In the genomic region with DNA sequence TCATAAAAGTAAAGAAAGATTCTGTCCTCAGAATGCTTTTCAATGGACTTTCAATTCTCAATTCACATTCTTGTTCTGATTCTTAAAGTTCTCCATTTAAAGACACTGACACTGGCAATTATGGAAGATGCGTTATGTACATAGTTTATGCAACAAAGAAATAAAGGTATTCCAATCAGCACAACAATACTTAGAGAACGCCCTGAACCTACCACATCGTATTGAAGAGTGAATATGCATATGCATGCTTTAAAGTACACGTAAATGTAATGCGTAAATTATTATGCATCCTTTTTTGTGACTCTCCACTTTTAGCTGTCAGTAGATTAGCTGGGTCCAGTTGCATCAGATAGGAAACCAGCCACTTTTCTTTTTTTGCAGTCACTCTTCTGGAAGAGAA, we compare ENCODE assay signal across 35 cellular contexts.
A peak's percentile ranks its signal among the peaks of the same experiment; 100 is the strongest.
DNase-seq lines count a peak whose midpoint lies in the region; ATAC-seq and TF ChIP-seq lines count a peak whose summit lies in the region.
"Had no signal": no experiment of that assay in that cellular context is flagged by ENCODE, and none has a peak within 500 bp of the region (broad histone marks: within the 10 kb centered on the region; RNA-seq: fewer than 3 reads in every experiment).

No MANE protein-coding gene starts in this region.

- H3K14ac ChIP-seq in H9 (ENCODE audit: insufficient read depth, low read length): no peak overlapping the region

- H4K20me1 ChIP-seq in GM23338 (replicated peaks; ENCODE audit: insufficient read depth) (no peaks in the 10 kb centered on the region), H9 (ENCODE audit: control insufficient read depth, insufficient read depth, insufficient read length) (no peaks in the 10 kb centered on the region)
- H4K20me1 ChIP-seq: BLaER1; BLaER1 treated with 17β-estradiol and CSF1 and Interleukin-3, amounts not matched to agents 10 nM and 100 nM had no signal

- no peaks in the 10 kb centered on the region for H3K9me3 ChIP-seq in H9 (ENCODE audit: control insufficient read depth, low read depth, low read length)
- H3K9me3 ChIP-seq in HAP-1: no peaks in the 10 kb centered on the region
- no peaks in the 10 kb centered on the region for H3K9me3 ChIP-seq in HUES48 (ENCODE audit: control insufficient read depth, insufficient read depth, low read length)
- H3K9me3 ChIP-seq: A549; BE2C; BLaER1; BLaER1 treated with 17β-estradiol and CSF1 and Interleukin-3, amounts not matched to agents 10 nM and 100 nM; Caco-2 had no signal

- no peak for TF ChIP-seq CTCF in GM23338 (conservative IDR thresholded peaks at IDR 0.05; ENCODE audit: low read depth in 2 of 2)
- no peak for TF ChIP-seq CTCF in H9 (conservative IDR thresholded peaks at IDR 0.05)

- no peaks in the 10 kb centered on the region for H3K23me2 ChIP-seq in H9 (ENCODE audit: insufficient read length, low read depth, low read length, poor library complexity, severe bottlenecking)

- peaks cover 44% of the 10 kb centered on the region for H3K4me1 ChIP-seq in GM23338 (ENCODE audit: insufficient read depth)
- peaks cover 12% of the 10 kb centered on the region; the same call in 1 of the 2 replicates for H3K4me1 ChIP-seq in H9 (ENCODE audit: insufficient read depth, low read length)
- H3K4me1 ChIP-seq in HAP-1: peaks cover 32% of the 10 kb centered on the region
- peaks cover 51% of the 10 kb centered on the region for H3K4me1 ChIP-seq in HUES48 (ENCODE audit: control insufficient read depth, insufficient read depth, low read length)
- H3K4me1 ChIP-seq: A549; BE2C; BLaER1; BLaER1 treated with 17β-estradiol and CSF1 and Interleukin-3, amounts not matched to agents 10 nM and 100 nM; Caco-2 had no signal

- H3K9me2 ChIP-seq in GM23338 (ENCODE audit: insufficient read depth): peaks cover 4% of the 10 kb centered on the region; the same call in 1 of the 2 replicates

- no peak overlapping the region for H3K18ac ChIP-seq in H9 (ENCODE audit: insufficient read length, low read depth, low read length)

- no peak overlapping the region for H4K8ac ChIP-seq in H9 (replicated peaks; ENCODE audit: insufficient read length, low read depth, low read length)

- H3K79me2 ChIP-seq in GM23338 (replicated peaks; ENCODE audit: insufficient read depth) (no peaks in the 10 kb centered on the region), H9 (ENCODE audit: insufficient read depth, low read length) (no peaks in the 10 kb centered on the region)

- H3K4me1 Mint-ChIP-seq in GM23338 (peaks cover 35% of the 10 kb centered on the region), H9 (peaks cover 44 to 57% of the 10 kb centered on the region in 2 experiments)
- H3K4me1 Mint-ChIP-seq: B cell; CD14-positive monocyte; CD4-positive, alpha-beta memory T cell; CD4-positive, CD25-positive, alpha-beta regulatory T cell; CD8-positive, alpha-beta memory T cell had no signal

- H3K9ac ChIP-seq in H9 (ENCODE audit: extremely low read depth, insufficient read length, low read length): no peak overlapping the region
- no peak overlapping the region for H3K9ac ChIP-seq in HUES48 (ENCODE audit: low read depth, low read length)
- H3K9ac ChIP-seq: BLaER1; BLaER1 treated with 17β-estradiol and CSF1 and Interleukin-3, amounts not matched to agents 10 nM and 100 nM had no signal

- no peaks in the 10 kb centered on the region for H3K9me3 Mint-ChIP-seq in GM23338
- no peaks in the 10 kb centered on the region for H3K9me3 Mint-ChIP-seq in H9
- H3K9me3 Mint-ChIP-seq: CD14-positive monocyte; CD4-positive, alpha-beta memory T cell; CD4-positive, alpha-beta T cell; CD8-positive, alpha-beta memory T cell; CD8-positive, alpha-beta T cell had no signal

- H3K4me3 Mint-ChIP-seq in GM23338 (no peak overlapping the region), H9 (no peak overlapping the region; a peak in 1 of 5 replicates)
- H3K4me3 Mint-ChIP-seq: B cell; CD14-positive monocyte; CD4-positive, alpha-beta memory T cell; CD4-positive, alpha-beta T cell; CD4-positive, CD25-positive, alpha-beta regulatory T cell; CD8-positive, alpha-beta memory T cell; CD8-positive, alpha-beta T cell had no signal

- H3K4me2 ChIP-seq in GM23338 (0 out of 2 replicates have a peak overlapping the region, but pooled peaks have one; percentile 5), H9 (ENCODE audit: insufficient read depth, insufficient read length, low read length) (peak overlapping the region; percentile 49)
- H3K4me2 ChIP-seq: A549; BLaER1; BLaER1 treated with 17β-estradiol and CSF1 and Interleukin-3, amounts not matched to agents 10 nM and 100 nM had no signal

- no peak overlapping the region for H2AK5ac ChIP-seq in H9 (ENCODE audit: insufficient read length, low read length)

- no peak overlapping the region for H4K5ac ChIP-seq in H9 (ENCODE audit: insufficient read length, low read depth, low read length)

- H3K4ac ChIP-seq in H9 (ENCODE audit: low read depth, low read length): no peak overlapping the region

- no peak for ATAC-seq in GM23338
- no peak for ATAC-seq in HG02885 (IDR thresholded peaks at IDR 0.05; ENCODE audit: poor library complexity, unreplicated experiment)
- no peak for ATAC-seq in HG03196 (IDR thresholded peaks at IDR 0.05; ENCODE audit: unreplicated experiment)
- ATAC-seq: A549; CD8-positive, alpha-beta T cell had no signal

- no peak overlapping the region for H2BK15ac ChIP-seq in H9 (ENCODE audit: low read depth, low read length)

- H3K27me3 Mint-ChIP-seq in GM23338 (ENCODE audit: insufficient read depth, low read depth, poor library complexity) (no peaks in the 10 kb centered on the region), H9 (ENCODE audit: low read depth) (no peaks in the 10 kb centered on the region)

- no peak overlapping the region for H2BK5ac ChIP-seq in H9 (ENCODE audit: insufficient read length, low read length)

- peak overlapping the region; percentile 29; the same call in 1 of the 2 replicates for H3K27ac ChIP-seq in GM23338 (ENCODE audit: low read depth)
- H3K27ac ChIP-seq in H9 (ENCODE audit: insufficient read length, low read depth, low read length): no peak overlapping the region
- no peak overlapping the region for H3K27ac ChIP-seq in HUES48 (ENCODE audit: low read depth, low read length)
- H3K27ac ChIP-seq: 22Rv1; A549; BLaER1; BLaER1 treated with 17β-estradiol and CSF1 and Interleukin-3, amounts not matched to agents 10 nM and 100 nM; C4-2B had no signal

- WGBS in H9 (ENCODE audit: extremely low coverage, insufficient read length, low lambda C conversion rate): no CpG with 5 or more reads among the region's 5 CpGs

- in situ Hi-C loops in HAP-1 (cut with MboI; ENCODE audit: low sequenced_read_pairs): no loop called here

- H2AFZ ChIP-seq in GM23338 (no peak overlapping the region), H9 (ENCODE audit: low read length) (no peak overlapping the region)

- no peak overlapping the region for H3K23ac ChIP-seq in H9 (ENCODE audit: insufficient read length, low read depth, low read length)

- H3K27me3 ChIP-seq in GM23338 (ENCODE audit: insufficient read depth): no peaks in the 10 kb centered on the region
- H3K27me3 ChIP-seq in H9 (ENCODE audit: insufficient read depth, low read length): no peaks in the 10 kb centered on the region
- no peaks in the 10 kb centered on the region for H3K27me3 ChIP-seq in HAP-1 (ENCODE audit: low read depth)
- H3K27me3 ChIP-seq in HUES48 (ENCODE audit: control insufficient read depth, insufficient read depth, low read length): no peaks in the 10 kb centered on the region
- H3K27me3 ChIP-seq: BE2C; BLaER1; BLaER1 treated with 17β-estradiol and CSF1 and Interleukin-3, amounts not matched to agents 10 nM and 100 nM had no signal

- H3K27ac Mint-ChIP-seq in GM23338 (peak overlapping the region; percentile 45), H9 (peak overlapping the region in 1 of 3 experiments; percentile 18; a peak in 1 of 7 replicates)
- H3K27ac Mint-ChIP-seq: B cell; CD14-positive monocyte; CD4-positive, alpha-beta memory T cell; CD4-positive, alpha-beta T cell; CD4-positive, CD25-positive, alpha-beta regulatory T cell; CD8-positive, alpha-beta memory T cell; CD8-positive, alpha-beta T cell had no signal

- H3T11ph ChIP-seq in H9 (ENCODE audit: low read length): no peak overlapping the region

- no peak overlapping the region for H2BK12ac ChIP-seq in H9 (ENCODE audit: insufficient read length, low read depth, low read length)

- H3K36me3 ChIP-seq in GM23338 (ENCODE audit: insufficient read depth) (no peaks in the 10 kb centered on the region), HAP-1 (replicated peaks) (no peaks in the 10 kb centered on the region), HUES48 (ENCODE audit: control insufficient read depth, insufficient read depth, low read length) (no peaks in the 10 kb centered on the region)
- H3K36me3 ChIP-seq: BE2C; BLaER1; BLaER1 treated with 17β-estradiol and CSF1 and Interleukin-3, amounts not matched to agents 10 nM and 100 nM had no signal

- no peaks in the 10 kb centered on the region for H3K79me1 ChIP-seq in H9 (ENCODE audit: insufficient read depth, low read depth, low read length, poor library complexity, severe bottlenecking)

- H3K4me3 ChIP-seq in GM23338 (no peak overlapping the region), HAP-1 (no peak overlapping the region), HUES48 (ENCODE audit: low read depth, low read length) (peak overlapping the region; percentile 26; the same call in 1 of the 2 replicates)
- H3K4me3 ChIP-seq: A549; BLaER1; BLaER1 treated with 17β-estradiol and CSF1 and Interleukin-3, amounts not matched to agents 10 nM and 100 nM had no signal

- no peak overlapping the region for H2BK120ac ChIP-seq in H9 (ENCODE audit: low read depth, low read length, poor library complexity, severe bottlenecking)

- H3K36me3 Mint-ChIP-seq in GM23338 (ENCODE audit: low read depth) (no peaks in the 10 kb centered on the region), H9 (ENCODE audit: insufficient read depth in 1 of 3, low read depth in 3 of 3) (no peaks in the 10 kb centered on the region)
- H3K36me3 Mint-ChIP-seq: CD14-positive monocyte; CD4-positive, alpha-beta memory T cell; CD4-positive, CD25-positive, alpha-beta regulatory T cell; CD8-positive, alpha-beta memory T cell; CD8-positive, alpha-beta T cell had no signal

- peaks cover 4% of the 10 kb centered on the region; the same call in 1 of the 2 replicates for H3F3A ChIP-seq in GM23338 (replicated peaks; ENCODE audit: low read depth)

- peak; percentile 9 for DNase-seq in GM23338 (ENCODE audit: low spot score)
- DNase-seq in H9: no peak
- DNase-seq in HAP-1 (ENCODE audit: low spot score in 2 of 2): peak; percentile 12 to 94
- no peak for DNase-seq in NCI-H524 treated with DMSO at 0.1 percent for 48 hours (lab: John Stamatoyannopoulos, UW)
- DNase-seq in NCI-H774 (lab: John Stamatoyannopoulos, UW): no peak
- DNase-seq: 8988T; ACHN; AML-193; BE2C; C1 segment of cervical spinal cord; Caco-2; Calu3; CD4-positive, alpha-beta memory T cell; CD4-positive, alpha-beta T cell; CD4-positive, CD25-positive, alpha-beta regulatory T cell; CD8-positive, alpha-beta memory T cell; CD8-positive, alpha-beta T cell; COR-L47; DMS 273 treated with DMSO at 0.1 percent for 48 hours; DMS153; DMS53; DMS79; DMS79 treated with DMSO at 0.1 percent for 48 hours; DND-41; EL had no signal

- H4K91ac ChIP-seq in H9 (ENCODE audit: insufficient read length, low read depth, low read length): no peak overlapping the region

- H2BK20ac ChIP-seq in H9 (ENCODE audit: low read depth, low read length, poor library complexity, severe bottlenecking): no peak overlapping the region

- no peak overlapping the region for H3K56ac ChIP-seq in H9 (ENCODE audit: insufficient read length, low read depth, low read length)

Comparison
In these comparisons a context has a peak if more than half of its experiments do, and no peak if none do; other contexts are left out.
1. DNase-seq: peak in GM23338 (single experiment) and HAP-1 (2 of 2); none in H9 (single experiment), NCI-H524 treated with DMSO at 0.1 percent for 48 hours (single experiment) and NCI-H774 (single experiment).